Comparison of ENCODE assay signal across 25 cellular contexts in the genomic region with DNA sequence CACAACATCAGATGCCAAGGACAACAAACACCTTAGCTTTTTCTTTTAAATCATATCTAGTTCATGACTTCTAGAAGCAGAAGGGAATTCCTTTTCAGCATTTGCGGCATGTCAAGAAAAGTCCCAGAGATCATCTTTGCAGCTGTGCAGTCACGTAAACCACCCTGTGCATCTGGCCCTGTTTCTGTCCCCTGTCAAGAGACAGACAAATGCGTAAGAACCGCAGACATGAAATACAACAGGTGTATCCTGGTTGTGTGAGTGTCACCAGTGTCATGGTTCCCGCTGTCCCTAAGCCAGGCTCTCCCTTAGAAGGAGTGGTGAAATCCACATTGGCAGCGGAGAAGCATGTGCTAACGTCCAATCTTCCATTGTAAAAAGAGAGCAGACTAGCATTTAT. TPM values are rescaled to one million over a fixed set of nuclear protein-coding genes. Genes with fewer than 3 reads are reported as not detected.
DNase-seq lines count a peak whose midpoint lies in the region; ATAC-seq and TF ChIP-seq lines count a peak whose summit lies in the region.
"Had no signal": no experiment of that assay in that cellular context is flagged by ENCODE, and none has a peak within 500 bp of the region (broad histone marks: within the 10 kb centered on the region; RNA-seq: fewer than 3 reads in every experiment).

No MANE protein-coding gene starts in this region.

- no peaks in the 10 kb centered on the region for H3K27me3 Mint-ChIP-seq in naive thymus-derived CD8-positive, alpha-beta T cell

- peak overlapping the region in 9 of 10 donors; percentile 26 to 99 (median 81) for H3K27ac Mint-ChIP-seq in naive thymus-derived CD8-positive, alpha-beta T cell

- peak overlapping the region in 4 of 11 experiments; percentile 7 to 56 (median 34); a peak in 6 of 22 replicates for H3K9ac ChIP-seq in BLaER1 treated with 17β-estradiol and CSF1 and Interleukin-3, amounts not matched to agents 10 nM and 100 nM
- H3K9ac ChIP-seq: KMS-11 had no signal

- POLR2A ChIA-PET in naive thymus-derived CD8-positive, alpha-beta T cell (lab: Charles Lee) = interaction anchor here (1.1 kb wide), 1 partner anchor 33 kb away, joined by 5 read pairs; no protein-coding TSS in a partner anchor

- H3K27ac ChIP-seq in BLaER1 treated with 17β-estradiol and CSF1 and Interleukin-3, amounts not matched to agents 10 nM and 100 nM = peak overlapping the region in 6 of 11 experiments; percentile 8 to 64 (median 38); a peak in 9 of 22 replicates
- H3K27ac ChIP-seq: adrenal gland, brain microvascular endothelial cell, KMS-11, PC-9 had no signal

- H3K9me3 ChIP-seq in BLaER1 treated with 17β-estradiol and CSF1 and Interleukin-3, amounts not matched to agents 10 nM and 100 nM (replicated peaks in 1 of 11) = peaks cover 9 to 24% (median 19%) of the 10 kb centered on the region in 11 experiments
- H3K9me3 ChIP-seq: adrenal gland had no signal

- 82 to 90% methylated on average over 7 of the region's 7 CpGs for WGBS in lower leg skin, 2 donors

- no peak for TF ChIP-seq POLR2A in lower leg skin (IDR thresholded peaks at IDR 0.05)

- H3K4me1 Mint-ChIP-seq in naive thymus-derived CD8-positive, alpha-beta T cell = peaks cover 35 to 80% (median 60%) of the 10 kb centered on the region in 4 donors

- H3K4me3 ChIP-seq in BLaER1 treated with 17β-estradiol and CSF1 and Interleukin-3, amounts not matched to agents 10 nM and 100 nM = no peak overlapping the region
- no peak overlapping the region for H3K4me3 ChIP-seq in lower leg skin (ENCODE audit: low read depth, poor library complexity, severe bottlenecking)
- H3K4me3 ChIP-seq: adrenal gland, PC-9 had no signal

- ATAC-seq in GM18502 (IDR thresholded peaks at IDR 0.05; ENCODE audit: poor library complexity, unreplicated experiment) (peak; percentile 81), HG03354 (IDR thresholded peaks at IDR 0.05; ENCODE audit: poor library complexity, severe bottlenecking, unreplicated experiment) (peak; percentile 74)
- no peak for ATAC-seq in naive thymus-derived CD8-positive, alpha-beta T cell
- ATAC-seq: activated CD8-positive, alpha-beta T cell treated with anti-CD3 and anti-CD28 coated beads, Interleukin-2, amount 10 ng/mL, durations not matched to agents 7 days and 5 days had no signal

- H3K27me3 ChIP-seq in BLaER1 treated with 17β-estradiol and CSF1 and Interleukin-3, amounts not matched to agents 10 nM and 100 nM = no peaks in the 10 kb centered on the region
- H3K27me3 ChIP-seq: adrenal gland, brain microvascular endothelial cell had no signal

- peak overlapping the region in 10 of 11 experiments; percentile 7 to 78 (median 69); a peak in 20 of 22 replicates for H3K4me2 ChIP-seq in BLaER1 treated with 17β-estradiol and CSF1 and Interleukin-3, amounts not matched to agents 10 nM and 100 nM
- H3K4me2 ChIP-seq: KMS-11, PC-9 had no signal

- no peak for TF ChIP-seq CTCF in lower leg skin (IDR thresholded peaks at IDR 0.05)

- no peak for DNase-seq in naive thymus-derived CD8-positive, alpha-beta T cell
- DNase-seq in NCI-H2107 treated with DMSO at 0.1 percent for 48 hours (lab: John Stamatoyannopoulos, UW; ENCODE audit: unreplicated experiment) (no peak), KG1 (lab: John Stamatoyannopoulos, UW) (no peak), NCI-H187 (lab: John Stamatoyannopoulos, UW) (no peak), lower leg skin (ENCODE audit: low spot score in 2 of 2) (no peak)
- DNase-seq: activated CD8-positive, alpha-beta T cell treated with anti-CD3 and anti-CD28 coated beads, Interleukin-2, amount 10 ng/mL, durations not matched to agents 7 days and 5 days; activated effector memory CD4-positive, alpha-beta T cell treated with anti-CD3 and anti-CD28 coated beads, Interleukin-2, amount 50 U/mL, for 16 hours; activated T-cell treated with anti-CD3 and anti-CD28 coated beads for 4 hours; adrenal gland; brain microvascular endothelial cell; HCEC 1CT; islet precursor cell; NCI-H2171 treated with DMSO at 0.1 percent for 48 hours; NCI-H524; PC-9; SHP77; SW 1271 had no signal

- H4K20me1 ChIP-seq in BLaER1 treated with 17β-estradiol and CSF1 and Interleukin-3, amounts not matched to agents 10 nM and 100 nM = peaks cover 0 to 47% (median 0%) of the 10 kb centered on the region in 11 experiments; a peak in 3 of 22 replicates

- H3K4me3 Mint-ChIP-seq in naive thymus-derived CD8-positive, alpha-beta T cell = peak overlapping the region in 2 of 10 donors; percentile 31 to 54
- H3K4me3 Mint-ChIP-seq: activated CD8-positive, alpha-beta T cell treated with anti-CD3 and anti-CD28 coated beads, Interleukin-2, amount 10 ng/mL, durations not matched to agents 7 days and 5 days; CD14-positive monocyte had no signal

- H3K36me3 Mint-ChIP-seq in naive thymus-derived CD8-positive, alpha-beta T cell = no peaks in the 10 kb centered on the region

- H3K9me3 Mint-ChIP-seq in naive thymus-derived CD8-positive, alpha-beta T cell = peaks cover 0 to 5% (median 0%) of the 10 kb centered on the region in 9 donors

- intact Hi-C loops in lower leg skin (cut with DNase I; ENCODE audit: low total_unique reads) = no loop called here

- H3K4me1 ChIP-seq in BLaER1 treated with 17β-estradiol and CSF1 and Interleukin-3, amounts not matched to agents 10 nM and 100 nM = peaks cover 30 to 62% (median 52%) of the 10 kb centered on the region in 10 experiments
- H3K4me1 ChIP-seq: adrenal gland had no signal

- peaks cover 0 to 86% (median 0%) of the 10 kb centered on the region in 11 experiments; a peak in 6 of 22 replicates for H3K36me3 ChIP-seq in BLaER1 treated with 17β-estradiol and CSF1 and Interleukin-3, amounts not matched to agents 10 nM and 100 nM
- H3K36me3 ChIP-seq: adrenal gland, brain microvascular endothelial cell had no signal

RNA-seq across cellular contexts. Expression of gene LY86, which starts 28.1 kb away (rescaled TPM):
- total RNA-seq in naive thymus-derived CD8-positive, alpha-beta T cell = 1 to 10 TPM; 2.2 to 3.0 TPM
- polyA plus RNA-seq in naive thymus-derived CD8-positive, alpha-beta T cell = 1 to 10 TPM; 6.0 to 7.0 (median 6.3) TPM
- 1 to 10 TPM in 2 of 4 donors, under 1 TPM in 1, not detected in 1; 0.88 to 2.1 (median 1.6) TPM for total RNA-seq in lower leg skin
- total RNA-seq: chondrocyte, glomerular endothelial cell, HT1080, PC-9 had no signal

Comparison
In these comparisons a context has a peak if more than half of its experiments do, and no peak if none do; other contexts are left out.
1. ATAC-seq: peak in GM18502 (single experiment) and HG03354 (single experiment); none in naive thymus-derived CD8-positive, alpha-beta T cell (0 of 2).